ENCODE assay signal across 28 cellular contexts in genomic region chr2:47776621-47777020, GRCh38.
"Had no signal": no experiment of that assay in that cellular context is flagged by ENCODE, and none has a peak within 500 bp of the region (broad histone marks: within the 10 kb centered on the region; RNA-seq: fewer than 3 reads in every experiment).

No MANE protein-coding gene starts in this region.

- H3K27me3 ChIP-seq: ascending aorta, dorsolateral prefrontal cortex, heart right ventricle, neutrophil, thyroid gland had no signal

- H3K4me3 Mint-ChIP-seq: activated naive CD4-positive, alpha-beta T cell treated with anti-CD3 and anti-CD28 coated beads for 36 hours; activated naive CD8-positive, alpha-beta T cell treated with anti-CD3 and anti-CD28 coated beads for 36 hours; brain; effector memory CD8-positive, alpha-beta T cell; nephron; stimulated activated naive CD8-positive, alpha-beta T cell treated with anti-CD3 and anti-CD28 coated beads, Interleukin-15, Interleukin-2, amounts not matched to agents 100 ng/mL and 50 ng/mL, for 24 hours had no signal

- ATAC-seq: effector memory CD8-positive, alpha-beta T cell; esophagus mucosa; heart right ventricle; sciatic nerve had no signal

- H3K36me3 ChIP-seq: ascending aorta, heart right ventricle, left ventricle myocardium inferior, neutrophil, prostate gland, thyroid gland had no signal

- H3K36me3 Mint-ChIP-seq: activated naive CD8-positive, alpha-beta T cell treated with anti-CD3 and anti-CD28 coated beads for 36 hours; brain had no signal

- H3K9me3 Mint-ChIP-seq: activated naive CD4-positive, alpha-beta T cell treated with anti-CD3 and anti-CD28 coated beads for 36 hours; activated naive CD8-positive, alpha-beta T cell treated with anti-CD3 and anti-CD28 coated beads for 36 hours; brain; effector memory CD8-positive, alpha-beta T cell; stimulated activated naive CD8-positive, alpha-beta T cell treated with anti-CD3 and anti-CD28 coated beads, Interleukin-15, Interleukin-2, amounts not matched to agents 100 ng/mL and 50 ng/mL, for 24 hours had no signal

- H3K27ac ChIP-seq: ascending aorta, coronary artery, dorsolateral prefrontal cortex, heart right ventricle, left ventricle myocardium inferior, neutrophil, prostate gland, skin epidermis, thyroid gland, VCaP had no signal

- H3K9me3 ChIP-seq: ascending aorta, heart right ventricle, left ventricle myocardium inferior, neutrophil, prostate gland, thyroid gland had no signal

- H3K4me1 Mint-ChIP-seq: activated naive CD8-positive, alpha-beta T cell treated with anti-CD3 and anti-CD28 coated beads for 36 hours; brain; nephron had no signal

- H3K4me1 ChIP-seq: heart right ventricle, left ventricle myocardium inferior, prostate gland, thyroid gland had no signal

- H3K27ac Mint-ChIP-seq: activated naive CD4-positive, alpha-beta T cell treated with anti-CD3 and anti-CD28 coated beads for 36 hours; activated naive CD8-positive, alpha-beta T cell treated with anti-CD3 and anti-CD28 coated beads for 36 hours; brain; stimulated activated naive CD8-positive, alpha-beta T cell treated with anti-CD3 and anti-CD28 coated beads, Interleukin-15, Interleukin-2, amounts not matched to agents 100 ng/mL and 50 ng/mL, for 24 hours had no signal

- H3K4me3 ChIP-seq: ascending aorta, coronary artery, dorsolateral prefrontal cortex, heart right ventricle, left ventricle myocardium inferior, lung, prostate gland, skin epidermis, thyroid gland had no signal

- DNase-seq: activated CD4-positive, alpha-beta T cell treated with anti-CD3 and anti-CD28 coated beads for 48 hours; activated CD4-positive, alpha-beta T cell treated with anti-CD3 and anti-CD28 coated beads, Interleukin-2, amount 50 U/mL, for 48 hours; activated CD8-positive, alpha-beta memory T cell treated with anti-CD3 and anti-CD28 coated beads for 24 hours; activated effector memory CD4-positive, alpha-beta T cell treated with anti-CD3 and anti-CD28 coated beads, Interleukin-2, amount 50 U/mL, for 16 hours; activated naive CD4-positive, alpha-beta T cell treated with anti-CD3 and anti-CD28 coated beads for 36 hours; activated naive CD8-positive, alpha-beta T cell treated with anti-CD3 and anti-CD28 coated beads for 36 hours; dorsolateral prefrontal cortex; effector memory CD8-positive, alpha-beta T cell; foreskin melanocyte; heart right ventricle; left ventricle myocardium inferior; retina; stimulated activated CD4-positive, alpha-beta T cell treated with anti-CD3 and anti-CD28 coated beads, Interleukin-12 subunit alpha, Interleukin-12 subunit beta, amount 100 ng/mL, for 4 hours; stimulated activated CD4-positive, alpha-beta T cell treated with anti-CD3 and anti-CD28 coated beads, Interleukin-4, amount 100 ng/mL, for 1 hour; T-helper 9 cell; thyroid gland had no signal

- H3K27me3 Mint-ChIP-seq: activated naive CD8-positive, alpha-beta T cell treated with anti-CD3 and anti-CD28 coated beads for 36 hours; brain; effector memory CD8-positive, alpha-beta T cell; stimulated activated naive CD8-positive, alpha-beta T cell treated with anti-CD3 and anti-CD28 coated beads, Interleukin-15, Interleukin-2, amounts not matched to agents 100 ng/mL and 50 ng/mL, for 24 hours had no signal
